Comparison of ENCODE assay signal across 21 cellular contexts in genomic region chr18:61948842-61949438, GRCh38. TPM values are rescaled to one million over a fixed set of nuclear protein-coding genes. Genes with fewer than 3 reads are reported as not detected.
DNase-seq lines count a peak whose midpoint lies in the region; ATAC-seq and TF ChIP-seq lines count a peak whose summit lies in the region.
"Had no signal": no experiment of that assay in that cellular context is flagged by ENCODE, and none has a peak within 500 bp of the region (broad histone marks: within the 10 kb centered on the region; RNA-seq: fewer than 3 reads in every experiment).

No MANE protein-coding gene starts in this region.

- H3K79me2 ChIP-seq in mesendoderm (ENCODE audit: control insufficient read depth, insufficient read depth, low read length) = no peaks in the 10 kb centered on the region

- intact Hi-C loops in breast epithelium (cut with DNase I; ENCODE audit: low total_unique reads) (no loop called here), MCF 10A (cut with micrococcal nuclease) (no loop called here)
- intact Hi-C loops in activated CD4-positive, alpha-beta memory T cell treated with anti-CD3 and anti-CD28 coated beads for 36 hours (cut with micrococcal nuclease) = no loop called here

- no peak overlapping the region for H3K18ac ChIP-seq in mesendoderm (ENCODE audit: low read length)

- H3K4me2 ChIP-seq in mesendoderm (ENCODE audit: low read length) = no peak overlapping the region

- peak overlapping the region in 1 of 3 donors; percentile 36 for H3K4me3 ChIP-seq in breast epithelium
- H3K4me3 ChIP-seq in mesendoderm (ENCODE audit: low read length) = no peak overlapping the region
- H3K4me3 ChIP-seq: dorsolateral prefrontal cortex, heart right ventricle had no signal

- H3K56ac ChIP-seq in mesendoderm (ENCODE audit: low read length) = peak overlapping the region; percentile 35

- TF ChIP-seq CTCF in breast epithelium (IDR thresholded peaks at IDR 0.05) (no peak), MCF 10A (IDR thresholded peaks at IDR 0.05; ENCODE audit: unreplicated experiment) (no peak), type B pancreatic cell (conservative IDR thresholded peaks at IDR 0.05) (no peak)

- no peak overlapping the region for H3K23ac ChIP-seq in mesendoderm (ENCODE audit: low read length)

- H4K8ac ChIP-seq in mesendoderm (ENCODE audit: low read depth, low read length) = no peak overlapping the region

- peaks cover 35% of the 10 kb centered on the region for H3K4me1 Mint-ChIP-seq in MCF 10A (ENCODE audit: insufficient read depth, unreplicated experiment)
- peaks cover 23% of the 10 kb centered on the region for H3K4me1 Mint-ChIP-seq in central memory CD8-positive, alpha-beta T cell
- H3K4me1 Mint-ChIP-seq in type B pancreatic cell (ENCODE audit: unreplicated experiment) = peaks cover 54% of the 10 kb centered on the region
- peaks cover 36% of the 10 kb centered on the region for H3K4me1 Mint-ChIP-seq in activated CD4-positive, alpha-beta memory T cell treated with anti-CD3 and anti-CD28 coated beads for 36 hours (ENCODE audit: low read depth)

- no peak overlapping the region for H2AK5ac ChIP-seq in mesendoderm (ENCODE audit: low read length)

- no peak overlapping the region for H3K4me3 Mint-ChIP-seq in MCF 10A (ENCODE audit: unreplicated experiment)
- H3K4me3 Mint-ChIP-seq in central memory CD8-positive, alpha-beta T cell = no peak overlapping the region
- H3K4me3 Mint-ChIP-seq in type B pancreatic cell = peak overlapping the region; percentile 23
- H3K4me3 Mint-ChIP-seq in activated CD4-positive, alpha-beta memory T cell treated with anti-CD3 and anti-CD28 coated beads for 36 hours = no peak overlapping the region
- H3K4me3 Mint-ChIP-seq: memory B cell had no signal

- H3K27me3 Mint-ChIP-seq in MCF 10A (ENCODE audit: insufficient read depth, unreplicated experiment) = no peaks in the 10 kb centered on the region
- H3K27me3 Mint-ChIP-seq in central memory CD8-positive, alpha-beta T cell = peaks cover 14% of the 10 kb centered on the region
- H3K27me3 Mint-ChIP-seq in type B pancreatic cell = peaks cover 3% of the 10 kb centered on the region
- peaks cover 25% of the 10 kb centered on the region for H3K27me3 Mint-ChIP-seq in activated CD4-positive, alpha-beta memory T cell treated with anti-CD3 and anti-CD28 coated beads for 36 hours

- CTCF ChIA-PET in MCF 10A (lab: Yijun Ruan, JAX) = interaction anchor here (0.8 to 2.2 kb wide), 4 partner anchors 9 to 52 kb away, joined by 3 to 6 read pairs (median 4); no protein-coding TSS in a partner anchor
- CTCF ChIA-PET in activated CD4-positive, alpha-beta memory T cell treated with anti-CD3 and anti-CD28 coated beads for 36 hours (lab: Charles Lee) = no interaction called here

- H3K4ac ChIP-seq in mesendoderm (ENCODE audit: low read depth, low read length) = no peak overlapping the region

- H3K27ac Mint-ChIP-seq in MCF 10A (ENCODE audit: low read depth, unreplicated experiment) (no peak overlapping the region), type B pancreatic cell (peak overlapping the region; percentile 52)
- no peak overlapping the region for H3K27ac Mint-ChIP-seq in central memory CD8-positive, alpha-beta T cell (ENCODE audit: low read depth)
- no peak overlapping the region for H3K27ac Mint-ChIP-seq in activated CD4-positive, alpha-beta memory T cell treated with anti-CD3 and anti-CD28 coated beads for 36 hours
- H3K27ac Mint-ChIP-seq: memory B cell had no signal

- TF ChIP-seq POLR2A in breast epithelium (IDR thresholded peaks at IDR 0.05) = no peak

- H4K5ac ChIP-seq in mesendoderm (ENCODE audit: low read length) = no peak overlapping the region

- no peak overlapping the region for H3K9ac ChIP-seq in mesendoderm (ENCODE audit: low read length)

- BruUV-seq in MCF 10A (replicated peaks; lab: Mats Ljungman, UMichigan) = no TSS peak

- H3K4me1 ChIP-seq in breast epithelium (no peaks in the 10 kb centered on the region), mesendoderm (ENCODE audit: control insufficient read depth, low read depth, low read length) (peaks cover 1% of the 10 kb centered on the region)

- H2BK15ac ChIP-seq in mesendoderm (replicated peaks; ENCODE audit: low read depth) = no peak overlapping the region

- no peak overlapping the region for H2BK120ac ChIP-seq in mesendoderm (ENCODE audit: low read depth, low read length)

- POLR2A ChIA-PET in MCF 10A (lab: Yijun Ruan, JAX) = interaction anchor here (0.5 to 2.2 kb wide), 5 partner anchors 27 to 369 kb away, joined by 3 to 14 read pairs (median 7); partner anchors contain the start of gene RNF152
- POLR2A ChIA-PET in activated CD4-positive, alpha-beta memory T cell treated with anti-CD3 and anti-CD28 coated beads for 36 hours (lab: Charles Lee) = no interaction called here

- no peaks in the 10 kb centered on the region for H3K9me3 ChIP-seq in breast epithelium
- H3K9me3 ChIP-seq: heart right ventricle had no signal

- H3K27me3 ChIP-seq in breast epithelium (no peaks in the 10 kb centered on the region), mesendoderm (ENCODE audit: insufficient read depth, low read length, poor library complexity) (no peaks in the 10 kb centered on the region)
- H3K27me3 ChIP-seq: heart right ventricle had no signal

- no peak overlapping the region for H2BK5ac ChIP-seq in mesendoderm (ENCODE audit: low read length)

- WGBS in mesendoderm (ENCODE audit: extremely low coverage, insufficient coverage, low lambda C conversion rate) = no CpG with 5 or more reads among the region's 6 CpGs

- H3K36me3 ChIP-seq in breast epithelium (no peaks in the 10 kb centered on the region), mesendoderm (ENCODE audit: control insufficient read depth, insufficient read depth, low read length) (no peaks in the 10 kb centered on the region)
- H3K36me3 ChIP-seq: heart right ventricle had no signal

- peaks cover 6% of the 10 kb centered on the region for H3K36me3 Mint-ChIP-seq in MCF 10A (ENCODE audit: insufficient read depth, unreplicated experiment)
- no peaks in the 10 kb centered on the region for H3K36me3 Mint-ChIP-seq in central memory CD8-positive, alpha-beta T cell (ENCODE audit: insufficient read depth)
- H3K36me3 Mint-ChIP-seq in type B pancreatic cell = no peaks in the 10 kb centered on the region
- H3K36me3 Mint-ChIP-seq in activated CD4-positive, alpha-beta memory T cell treated with anti-CD3 and anti-CD28 coated beads for 36 hours = no peaks in the 10 kb centered on the region
- H3K36me3 Mint-ChIP-seq: memory B cell had no signal

- no peaks in the 10 kb centered on the region for H3K9me3 Mint-ChIP-seq in MCF 10A (ENCODE audit: unreplicated experiment)
- H3K9me3 Mint-ChIP-seq in central memory CD8-positive, alpha-beta T cell = no peaks in the 10 kb centered on the region
- H3K9me3 Mint-ChIP-seq in type B pancreatic cell = no peaks in the 10 kb centered on the region
- no peaks in the 10 kb centered on the region for H3K9me3 Mint-ChIP-seq in activated CD4-positive, alpha-beta memory T cell treated with anti-CD3 and anti-CD28 coated beads for 36 hours
- H3K9me3 Mint-ChIP-seq: CD8-positive, alpha-beta memory T cell had no signal

- H3K79me1 ChIP-seq in mesendoderm (ENCODE audit: low read length) = no peaks in the 10 kb centered on the region

- peak; percentile 40 for ATAC-seq in central memory CD8-positive, alpha-beta T cell (replicated peaks; ENCODE audit: extremely low read depth, poor library complexity, severe bottlenecking)
- no peak for ATAC-seq in HG03139 (IDR thresholded peaks at IDR 0.05; ENCODE audit: unreplicated experiment)
- ATAC-seq: heart right ventricle, sciatic nerve had no signal

- DNase-seq in breast epithelium (ENCODE audit: low spot score in 2 of 2) (no peak), MCF 10A (ENCODE audit: unreplicated experiment) (no peak), mesendoderm (no peak), type B pancreatic cell (ENCODE audit: extremely low spot score, unreplicated experiment) (no peak), SIG-M5 (lab: John Stamatoyannopoulos, UW) (no peak)
- no peak for DNase-seq in central memory CD8-positive, alpha-beta T cell (ENCODE audit: low spot score in 2 of 2)
- no peak for DNase-seq in activated CD4-positive, alpha-beta memory T cell treated with anti-CD3 and anti-CD28 coated beads for 36 hours
- DNase-seq: activated CD8-positive, alpha-beta memory T cell treated with anti-CD3 and anti-CD28 coated beads, Interleukin-2, amount 50 U/mL, for 48 hours; activated gamma-delta T cell treated with Interleukin-2 at 50 U/mL for 16 hours; CD8-positive, alpha-beta memory T cell; dorsolateral prefrontal cortex; heart right ventricle; NCI-H1930; NCI-H524 treated with DMSO at 0.1 percent for 48 hours; occipital lobe; stimulated activated CD4-positive, alpha-beta T cell treated with anti-CD3 and anti-CD28 coated beads, Interleukin-2, amount 100 ng/mL, for 48 hours; substantia nigra had no signal

- H3K27ac ChIP-seq in breast epithelium = peak overlapping the region; percentile 77 to 84
- no peak overlapping the region for H3K27ac ChIP-seq in mesendoderm (ENCODE audit: low read depth, low read length)
- H3K27ac ChIP-seq: dorsolateral prefrontal cortex, heart right ventricle had no signal

RNA-seq across cellular contexts. Expression of gene RNF152, which starts 56.1 kb away (rescaled TPM):
- total RNA-seq in breast epithelium (10 to 100 TPM in 2 of 3 donors, 1 to 10 TPM in 1; 8.6 to 64.5 (median 31.5) TPM), MCF 10A (2022) (1.7 and 2.9 TPM in 2 replicates), type B pancreatic cell (ENCODE audit: low replicate concordance) (23.6 and 28.9 TPM in 2 replicates)
- 1.2 TPM for polyA plus RNA-seq in mesendoderm (2013, experiment 1 of 2)
- polyA plus RNA-seq in mesendoderm (2013, experiment 2 of 2) = 0.83 TPM
- under 1 TPM; 0.12 to 0.26 TPM for total RNA-seq in activated CD4-positive, alpha-beta memory T cell treated with anti-CD3 and anti-CD28 coated beads for 36 hours
- total RNA-seq: OCI-LY7 had no signal
- polyA plus RNA-seq: CD8-positive, alpha-beta memory T cell had no signal
